Comparison of ENCODE assay signal across 7 cellular contexts in the genomic region with DNA sequence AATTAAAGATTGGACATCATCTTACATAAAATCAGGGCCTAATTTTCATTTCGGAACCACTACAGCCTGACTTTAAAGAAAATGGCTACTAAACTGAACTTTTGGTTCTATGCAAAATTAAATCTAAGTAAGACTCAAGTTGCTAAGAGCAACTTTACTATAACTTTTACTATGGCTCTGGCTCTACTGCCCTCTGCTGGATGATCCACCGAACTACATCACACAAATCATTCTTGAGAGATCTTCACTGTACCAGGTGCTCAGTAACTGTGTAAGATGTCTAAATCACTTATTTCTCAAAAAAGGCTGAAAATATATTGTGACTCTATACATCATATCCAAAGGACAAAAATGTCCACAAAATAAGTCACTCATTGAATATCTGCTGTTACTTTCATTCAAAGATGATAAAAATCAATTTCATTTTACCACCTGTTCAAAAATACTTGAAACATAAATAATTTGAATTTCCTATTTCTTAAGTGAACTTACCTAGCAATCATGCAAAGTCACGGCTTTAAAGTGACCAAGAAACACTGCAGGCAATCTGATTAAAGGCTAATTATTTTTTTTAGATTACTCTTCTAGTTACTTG. TPM values are rescaled to one million over a fixed set of nuclear protein-coding genes. Genes with fewer than 3 reads are reported as not detected.
A peak's percentile ranks its signal among the peaks of the same experiment; 100 is the strongest.
DNase-seq lines count a peak whose midpoint lies in the region; ATAC-seq, FAIRE-seq and TF ChIP-seq lines count a peak whose summit lies in the region.

No MANE protein-coding gene starts in this region.

- FAIRE-seq in GM12892 (lab: Jason Lieb, UNC): peak; percentile 14
- no peak for FAIRE-seq in bronchial epithelial cell (lab: Jason Lieb, UNC)

- no peak overlapping the region for H3K4me3 Mint-ChIP-seq in WTC11

- H3K27ac Mint-ChIP-seq in WTC11: no peak overlapping the region

- ATAC-seq in HG02588 (IDR thresholded peaks at IDR 0.05; ENCODE audit: unreplicated experiment) (peak; percentile 81), WTC11 (peak; percentile 39; the same call in 1 of the 2 replicates), left colon (peak; percentile 67)

- TF ChIP-seq CTCF in WTC11 (IDR thresholded peaks at IDR 0.05) (peak; percentile 73), bronchial epithelial cell (IDR thresholded peaks at IDR 0.05; ENCODE audit: insufficient read depth, low read length, severe bottlenecking) (peak; percentile 67)

- H3K4me1 Mint-ChIP-seq in WTC11: no peaks in the 10 kb centered on the region

- H3K36me3 ChIP-seq in bronchial epithelial cell (ENCODE audit: control insufficient read depth, insufficient read depth, low read length): peaks cover 5% of the 10 kb centered on the region

- TF ChIP-seq POLR2A in GM12892 (IDR thresholded peaks at IDR 0.05; ENCODE audit: low read depth, low read length): no peak

- no peaks in the 10 kb centered on the region for H3K27me3 Mint-ChIP-seq in WTC11 (ENCODE audit: low read depth)

- no peaks in the 10 kb centered on the region for H3K36me3 Mint-ChIP-seq in WTC11

- no peaks in the 10 kb centered on the region for H3K27me3 ChIP-seq in bronchial epithelial cell (ENCODE audit: control insufficient read depth, insufficient read depth, low read length)

- no peak overlapping the region for H3K4me3 ChIP-seq in bronchial epithelial cell (ENCODE audit: low read depth, low read length)

- POLR2A ChIA-PET in WTC11 (lab: Charles Lee): no interaction called here

- H3K9me3 Mint-ChIP-seq in WTC11: no peaks in the 10 kb centered on the region

- intact Hi-C loops in left colon (cut with DNase I, micrococcal nuclease): loop anchor here (2.0 to 10.0 kb wide), 3 partner anchors 147 to 311 kb away; partner anchors contain the start of genes ITGA1 (in 1 of the 2) and PELO (in 1 of the 2)

- DNase-seq in GM12892 (ENCODE audit: insufficient read length) (no peak), NCI-H146 treated with DMSO at 0.1 percent for 48 hours (lab: John Stamatoyannopoulos, UW; ENCODE audit: unreplicated experiment) (peak; percentile 15), WTC11 (ENCODE audit: low spot score) (peak; percentile 60), bronchial epithelial cell (ENCODE audit: low read depth) (peak; percentile 63), left colon (peak in 1 of 2 donors; percentile 66)
- peak; percentile 47 to 49 for DNase-seq in stimulated activated CD4-positive, alpha-beta T cell treated with anti-CD3 and anti-CD28 coated beads, Interleukin-4, amount 100 ng/mL, for 48 hours (ENCODE audit: low read depth in 2 of 2)

- CTCF ChIA-PET in WTC11 (lab: Charles Lee): interaction anchor here (0.8 to 3.6 kb wide), 4 partner anchors 13 to 147 kb away, joined by 3 to 42 read pairs (median 4); partner anchors contain the start of gene MOCS2

TF ChIP-seq in WTC11, 78 proteins besides CTCF, POLR2A, EP300 and RAD21:
- no peak for TF ChIP-seq NR1H2 (CRISPR knock-in tag; IDR thresholded peaks at IDR 0.05)
- TF ChIP-seq RORB (CRISPR knock-in tag; IDR thresholded peaks at IDR 0.05): no peak
- no peak for TF ChIP-seq KAT7 (CRISPR knock-in tag; IDR thresholded peaks at IDR 0.05; ENCODE audit: borderline replicate concordance)
- TF ChIP-seq NR3C1 (CRISPR knock-in tag; conservative IDR thresholded peaks at IDR 0.05; ENCODE audit: low read depth): no peak
- no peak for TF ChIP-seq ZNF263 (CRISPR knock-in tag; IDR thresholded peaks at IDR 0.05; ENCODE audit: low read depth)
- TF ChIP-seq E2F1 (CRISPR knock-in tag; IDR thresholded peaks at IDR 0.05): no peak
- no peak for TF ChIP-seq FOXK1 (CRISPR knock-in tag; IDR thresholded peaks at IDR 0.05)
- TF ChIP-seq ZNF416 (CRISPR knock-in tag; IDR thresholded peaks at IDR 0.05): no peak
- no peak for TF ChIP-seq TEAD1 (CRISPR knock-in tag; IDR thresholded peaks at IDR 0.05)
- no peak for TF ChIP-seq NFATC4 (CRISPR knock-in tag; IDR thresholded peaks at IDR 0.05)
- TF ChIP-seq MYBL2 (CRISPR knock-in tag; IDR thresholded peaks at IDR 0.05): no peak
- TF ChIP-seq FOXJ3 (CRISPR knock-in tag; IDR thresholded peaks at IDR 0.05; ENCODE audit: borderline replicate concordance): no peak
- no peak for TF ChIP-seq HMGA2 (CRISPR knock-in tag; IDR thresholded peaks at IDR 0.05)
- TF ChIP-seq, protein P1, sequence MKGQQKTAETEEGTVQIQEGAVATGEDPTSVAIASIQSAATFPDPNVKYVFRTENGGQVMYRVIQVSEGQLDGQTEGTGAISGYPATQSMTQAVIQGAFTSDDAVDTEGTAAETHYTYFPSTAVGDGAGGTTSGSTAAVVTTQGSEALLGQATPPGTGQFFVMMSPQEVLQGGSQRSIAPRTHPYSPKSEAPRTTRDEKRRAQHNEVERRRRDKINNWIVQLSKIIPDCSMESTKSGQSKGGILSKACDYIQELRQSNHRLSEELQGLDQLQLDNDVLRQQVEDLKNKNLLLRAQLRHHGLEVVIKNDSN (CRISPR knock-in tag; IDR thresholded peaks at IDR 0.05): no peak
- TF ChIP-seq, protein P2, sequence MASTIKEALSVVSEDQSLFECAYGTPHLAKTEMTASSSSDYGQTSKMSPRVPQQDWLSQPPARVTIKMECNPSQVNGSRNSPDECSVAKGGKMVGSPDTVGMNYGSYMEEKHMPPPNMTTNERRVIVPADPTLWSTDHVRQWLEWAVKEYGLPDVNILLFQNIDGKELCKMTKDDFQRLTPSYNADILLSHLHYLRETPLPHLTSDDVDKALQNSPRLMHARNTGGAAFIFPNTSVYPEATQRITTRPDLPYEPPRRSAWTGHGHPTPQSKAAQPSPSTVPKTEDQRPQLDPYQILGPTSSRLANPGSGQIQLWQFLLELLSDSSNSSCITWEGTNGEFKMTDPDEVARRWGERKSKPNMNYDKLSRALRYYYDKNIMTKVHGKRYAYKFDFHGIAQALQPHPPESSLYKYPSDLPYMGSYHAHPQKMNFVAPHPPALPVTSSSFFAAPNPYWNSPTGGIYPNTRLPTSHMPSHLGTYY (CRISPR knock-in tag; IDR thresholded peaks at IDR 0.05): no peak
- TF ChIP-seq JAZF1 (CRISPR knock-in tag; IDR thresholded peaks at IDR 0.05): no peak
- no peak for TF ChIP-seq MXD4 (CRISPR knock-in tag; IDR thresholded peaks at IDR 0.05; ENCODE audit: borderline replicate concordance)
- no peak for TF ChIP-seq USF2 (CRISPR knock-in tag; IDR thresholded peaks at IDR 0.05)
- TF ChIP-seq ZSCAN18 (CRISPR knock-in tag; IDR thresholded peaks at IDR 0.05): no peak
- no peak for TF ChIP-seq RELA (CRISPR knock-in tag; IDR thresholded peaks at IDR 0.05; ENCODE audit: borderline replicate concordance)
TF ChIP-seq in WTC11: peak in this region for 0.

RNA-seq across cellular contexts. Expression of gene MOCS2, which starts 13.5 kb away (rescaled TPM):
- polyA plus RNA-seq in GM12892 (2012; ENCODE audit: missing spikeins): 15.9 TPM
- 14.4 to 16.1 TPM (median 15.7 TPM) in 3 replicates for total RNA-seq in WTC11 (2021)
- total RNA-seq in bronchial epithelial cell: 15.8 and 17.0 TPM in 2 replicates
- 10 to 100 TPM; 23.5 to 27.5 TPM for total RNA-seq in left colon
